In the genomic region with DNA sequence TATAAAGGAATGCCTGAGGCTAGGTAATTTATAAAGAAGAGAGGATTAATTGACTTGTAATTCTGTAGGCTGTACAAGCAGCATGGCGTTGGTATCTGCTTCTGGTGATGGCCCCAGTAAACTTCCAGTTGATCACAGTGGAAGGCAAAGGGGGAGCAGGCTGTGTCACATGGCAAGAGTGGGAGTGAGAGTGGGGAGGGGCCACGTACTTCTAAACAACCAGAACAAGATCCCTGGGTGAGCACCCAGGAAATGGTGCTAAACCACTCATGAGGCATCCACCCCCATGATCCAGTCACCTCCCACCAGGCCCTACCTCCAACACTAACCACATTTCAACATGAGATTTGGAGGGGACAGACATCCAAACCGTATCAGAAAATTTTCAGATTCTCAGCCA, we compare ENCODE assay signal across 35 cellular contexts. TPM values are rescaled to one million over a fixed set of nuclear protein-coding genes. Genes with fewer than 3 reads are reported as not detected.
DNase-seq lines count a peak whose midpoint lies in the region; ATAC-seq, FAIRE-seq and TF ChIP-seq lines count a peak whose summit lies in the region.
"Had no signal": no experiment of that assay in that cellular context is flagged by ENCODE, and none has a peak within 500 bp of the region (broad histone marks: within the 10 kb centered on the region; RNA-seq: fewer than 3 reads in every experiment).

No MANE protein-coding gene starts in this region.

- no peak overlapping the region for H2BK120ac ChIP-seq in H1 (replicated peaks; ENCODE audit: low read depth, low read length)

- peaks cover 6% of the 10 kb centered on the region; the same call in 1 of the 2 replicates for H3K79me1 ChIP-seq in H1 (ENCODE audit: low read depth, low read length)

- H3K18ac ChIP-seq in H1 (ENCODE audit: extremely low read depth, low read length): no peak overlapping the region

- H3K9ac ChIP-seq in H1 (replicated peaks in 1 of 4; ENCODE audit: extremely low read depth in 1 of 4, low read depth in 3 of 4, low read length in 3 of 4): no peak overlapping the region
- H3K9ac ChIP-seq: BLaER1 had no signal

- H3K27ac Mint-ChIP-seq in nephron progenitor cell (peak overlapping the region; percentile 88), T-helper 17 cell (no peak overlapping the region), immature natural killer cell (no peak overlapping the region)
- H3K27ac Mint-ChIP-seq: naive thymus-derived CD8-positive, alpha-beta T cell had no signal

- peaks cover 0 to 5% of the 10 kb centered on the region in 2 experiments for H4K20me1 ChIP-seq in H1 (replicated peaks in 1 of 2; ENCODE audit: control insufficient read depth in 1 of 2, insufficient read depth in 2 of 2, low read length in 2 of 2)

- peaks cover 0 to 63% of the 10 kb centered on the region in 2 experiments; a peak in 2 of 4 replicates for H3K79me2 ChIP-seq in H1 (ENCODE audit: control insufficient read depth in 1 of 2, insufficient read depth in 2 of 2, low read length in 2 of 2)

- intact Hi-C loops in body of pancreas (cut with DNase I): no loop called here

- no peak overlapping the region for H3K14ac ChIP-seq in H1 (ENCODE audit: insufficient read length)

- H3K9me3 Mint-ChIP-seq in nephron progenitor cell: peaks cover 48% of the 10 kb centered on the region
- peaks cover 0 to 2% (median 0%) of the 10 kb centered on the region in 6 donors for H3K9me3 Mint-ChIP-seq in immature natural killer cell

- H2AK5ac ChIP-seq in H1 (ENCODE audit: low read depth, low read length): 0 out of 2 replicates have a peak overlapping the region, but pooled peaks have one; percentile 56

- H4K91ac ChIP-seq in H1 (replicated peaks; ENCODE audit: insufficient read length, low read length): no peak overlapping the region

- H3K27me3 ChIP-seq in H1 (replicated peaks in 1 of 4; ENCODE audit: control insufficient read depth in 3 of 4, extremely low read depth in 1 of 4, insufficient read depth in 3 of 4, low read length in 3 of 4) (no peaks in the 10 kb centered on the region), body of pancreas (no peaks in the 10 kb centered on the region)
- H3K27me3 ChIP-seq: BLaER1, esophagus muscularis mucosa had no signal

- H2BK12ac ChIP-seq in H1 (ENCODE audit: low read depth, low read length): no peak overlapping the region

- WGBS in H1 (ENCODE audit: extremely low coverage in 1 of 2, insufficient coverage in 1 of 2, insufficient read length in 1 of 2, insufficient replicate concordance in 2 of 2, low coverage in 1 of 2, low lambda C conversion rate in 2 of 2, missing lambda C conversion rate in 1 of 2), 2 experiments: 93% methylated on average over 3 of the region's 3 CpGs; no CpG with 5 or more reads in 1 of the 2 experiments
- 71 to 83% methylated on average over 3 of the region's 3 CpGs for WGBS in body of pancreas, 2 donors

- H3K27me3 Mint-ChIP-seq in nephron progenitor cell (ENCODE audit: low read depth, poor library complexity): no peaks in the 10 kb centered on the region
- peaks cover 10% of the 10 kb centered on the region for H3K27me3 Mint-ChIP-seq in T-helper 17 cell
- H3K27me3 Mint-ChIP-seq in immature natural killer cell (ENCODE audit: low read depth in 3 of 3): peaks cover 0 to 4% (median 2%) of the 10 kb centered on the region in 3 donors

- TF ChIP-seq CTCF in H1 (IDR thresholded peaks at IDR 0.05; ENCODE audit: control extremely low read depth in 1 of 3, insufficient read depth in 1 of 3, low read depth in 1 of 3, low read length in 3 of 3) (no peak), nephron progenitor cell (IDR thresholded peaks at IDR 0.05) (no peak), body of pancreas (IDR thresholded peaks at IDR 0.05) (no peak)

- H3K36me3 Mint-ChIP-seq in nephron progenitor cell (ENCODE audit: low read depth) (peaks cover 93% of the 10 kb centered on the region), T-helper 17 cell (ENCODE audit: low read depth) (no peaks in the 10 kb centered on the region), immature natural killer cell (no peaks in the 10 kb centered on the region)
- H3K36me3 Mint-ChIP-seq: naive thymus-derived CD8-positive, alpha-beta T cell had no signal

- H3K56ac ChIP-seq in H1 (replicated peaks; ENCODE audit: insufficient read length, low read depth, low read length): no peak overlapping the region

- no peak overlapping the region for H4K8ac ChIP-seq in H1 (ENCODE audit: extremely low read depth, insufficient read depth, low read length)

- peaks cover 0 to 3% (median 1%) of the 10 kb centered on the region in 4 experiments; a peak in 2 of 8 replicates for H3K36me3 ChIP-seq in H1 (ENCODE audit: control insufficient read depth in 2 of 4, insufficient read depth in 4 of 4, low read length in 3 of 4)
- H3K36me3 ChIP-seq in body of pancreas (replicated peaks in 1 of 2; ENCODE audit: insufficient read depth in 1 of 2, low read depth in 2 of 2): no peaks in the 10 kb centered on the region

- H3K9me3 ChIP-seq in H1 (ENCODE audit: insufficient read depth in 2 of 2, low read depth in 1 of 2, low read length in 1 of 2): no peaks in the 10 kb centered on the region
- H3K9me3 ChIP-seq in T-helper 17 cell (ENCODE audit: control insufficient read depth, low read length, poor library complexity, severe bottlenecking): no peaks in the 10 kb centered on the region
- H3K9me3 ChIP-seq in body of pancreas: no peaks in the 10 kb centered on the region
- H3K9me3 ChIP-seq: esophagus muscularis mucosa, left ventricle myocardium inferior had no signal

- TF ChIP-seq POLR2A in H1 (IDR thresholded peaks at IDR 0.05; ENCODE audit: control extremely low read depth in 1 of 2, low read depth in 2 of 2, low read length in 2 of 2) (no peak), body of pancreas (IDR thresholded peaks at IDR 0.05) (no peak)

- H2BK20ac ChIP-seq in H1 (ENCODE audit: low read length): no peak overlapping the region

- CTCF ChIA-PET in H1 (lab: Charles Lee; ENCODE audit: partially characterized antibody): no interaction called here

- H3K4me3 ChIP-seq in H1 (ENCODE audit: extremely low read depth in 1 of 4, insufficient read depth in 2 of 4, low read depth in 3 of 4, low read length in 4 of 4): no peak overlapping the region
- no peak overlapping the region for H3K4me3 ChIP-seq in body of pancreas
- H3K4me3 ChIP-seq: BLaER1, esophagus muscularis mucosa, left ventricle myocardium inferior had no signal

- H3K4ac ChIP-seq in H1 (replicated peaks; ENCODE audit: insufficient read length, low read depth, low read length): no peak overlapping the region

- peaks cover 0 to 4% (median under 1%) of the 10 kb centered on the region in 4 experiments; a peak in 3 of 7 replicates for H3K4me1 ChIP-seq in H1 (replicated peaks in 1 of 4; ENCODE audit: control insufficient read depth in 3 of 4, insufficient read depth in 4 of 4, low read length in 3 of 4)
- H3K4me1 ChIP-seq in body of pancreas: peaks cover 20% of the 10 kb centered on the region
- H3K4me1 ChIP-seq: BLaER1, left ventricle myocardium inferior had no signal

- H4K5ac ChIP-seq in H1 (ENCODE audit: insufficient read length, low read depth, low read length): no peak overlapping the region

- POLR2A ChIA-PET in H1 (lab: Charles Lee; ENCODE audit: partially characterized antibody): no interaction called here

- no peak for ATAC-seq in T-helper 17 cell
- ATAC-seq in body of pancreas: no peak
- ATAC-seq: naive thymus-derived CD8-positive, alpha-beta T cell had no signal

- H2BK5ac ChIP-seq in H1 (ENCODE audit: low read depth, low read length): no peak overlapping the region

- H3K4me3 Mint-ChIP-seq in nephron progenitor cell (no peak overlapping the region), T-helper 17 cell (no peak overlapping the region), immature natural killer cell (no peak overlapping the region)
- H3K4me3 Mint-ChIP-seq: naive thymus-derived CD8-positive, alpha-beta T cell had no signal

- no peak overlapping the region for H2AFZ ChIP-seq in H1 (ENCODE audit: low read length)

- H3K23me2 ChIP-seq in H1 (ENCODE audit: low read depth, low read length): no peaks in the 10 kb centered on the region

- FAIRE-seq in H1 (lab: Jason Lieb, UNC): no peak
- FAIRE-seq: frontal cortex, G401.6 had no signal

- H3K27ac ChIP-seq in H1 (ENCODE audit: low read depth, low read length) (no peak overlapping the region), body of pancreas (no peak overlapping the region)
- H3K27ac ChIP-seq: BLaER1, esophagus muscularis mucosa, left ventricle myocardium inferior, WERI-Rb-1 had no signal

- H3K4me1 Mint-ChIP-seq in nephron progenitor cell: peaks cover 20% of the 10 kb centered on the region
- H3K4me1 Mint-ChIP-seq in T-helper 17 cell: no peaks in the 10 kb centered on the region
- H3K4me1 Mint-ChIP-seq in immature natural killer cell: no peaks in the 10 kb centered on the region
- H3K4me1 Mint-ChIP-seq: naive thymus-derived CD8-positive, alpha-beta T cell had no signal

- peak overlapping the region; percentile 25; the same call in 1 of the 2 replicates for H2BK15ac ChIP-seq in H1 (ENCODE audit: low read length)

- no peak for TF ChIP-seq RAD21 in H1 (IDR thresholded peaks at IDR 0.05 in 1 of 2, conservative IDR thresholded peaks at IDR 0.05 in 1 of 2; ENCODE audit: low read depth in 2 of 2, low read length in 2 of 2)

- H3K4me2 ChIP-seq in H1 (ENCODE audit: insufficient read depth in 1 of 2, low read depth in 2 of 2, low read length in 2 of 2): no peak overlapping the region
- H3K4me2 ChIP-seq: BLaER1 had no signal

- DNase-seq in EL: peak; percentile 37
- DNase-seq in NCI-H146 treated with DMSO at 0.1 percent for 48 hours (lab: John Stamatoyannopoulos, UW; ENCODE audit: unreplicated experiment): peak; percentile 19
- no peak for DNase-seq in H1 (ENCODE audit: low read depth in 1 of 2, low spot score in 2 of 2)
- DNase-seq in nephron progenitor cell: no peak
- DNase-seq in T-helper 17 cell: no peak
- DNase-seq in stimulated activated CD4-positive, alpha-beta T cell treated with anti-CD3 and anti-CD28 coated beads, Interleukin-15, amount 100 ng/mL, for 24 hours: no peak
- DNase-seq in body of pancreas: no peak
- no peak for DNase-seq in immature natural killer cell
- DNase-seq: ACHN; activated CD4-positive, alpha-beta T cell treated with anti-CD3 and anti-CD28 coated beads, Interleukin-2, amount 50 U/mL, for 1 hour; activated CD8-positive, alpha-beta memory T cell treated with anti-CD3 and anti-CD28 coated beads, Interleukin-2, amount 50 U/mL, for 4 hours; activated naive CD4-positive, alpha-beta T cell treated with anti-CD3 and anti-CD28 coated beads, Interleukin-2, amount 50 U/mL, for 16 hours; anterior cingulate cortex; DMS153; hippocampal formation; Karpas-422; left ventricle myocardium inferior; midbrain; naive thymus-derived CD8-positive, alpha-beta T cell; NCI-H1694 treated with DMSO at 0.1 percent for 48 hours; NCI-H2171 treated with DMSO at 0.1 percent for 48 hours; NCI-H526; retina; SHP77; stimulated activated CD4-positive, alpha-beta T cell treated with anti-CD3 and anti-CD28 coated beads, Interleukin-2, amount 100 ng/mL, for 48 hours; T-helper 9 cell; trophoblast cell; WERI-Rb-1 had no signal

- no peak overlapping the region for H3K23ac ChIP-seq in H1 (ENCODE audit: insufficient read length)

- no peak for TF ChIP-seq EP300 in H1 (IDR thresholded peaks at IDR 0.05; ENCODE audit: borderline replicate concordance in 1 of 2, low read depth in 2 of 2, low read length in 2 of 2)

RNA-seq across cellular contexts. Expression of a gene that starts 3.0 kb away (rescaled TPM):
- total RNA-seq in H1 (2021; fragmentation: NEBNext Ultra II Directional; extraction: Animal tissue kit (Norgen Biotek cat#: 25700)): not detected in 2 replicates
- polyA plus RNA-seq in H1 (2011; rRNA removed) (not detected in 2 replicates), immature natural killer cell (not detected)
- not detected for polyA plus RNA-seq in H1 (2011; cell fraction: cytosol; rRNA removed)
- polyA plus RNA-seq in H1 (2011; cell fraction: nucleus; rRNA removed): not detected
- polyA plus RNA-seq in H1 (2012, experiment 1 of 2): 0.11 TPM in 1 of 4 replicates, not detected in the others
- not detected for polyA plus RNA-seq in H1 (2012, experiment 2 of 2)
- polyA plus RNA-seq in H1 (2013, experiment 1 of 2): not detected
- polyA plus RNA-seq in H1 (2013, experiment 2 of 2): not detected
- polyA minus RNA-seq in H1 (2011; rRNA and poly(A)+ RNA removed): not detected in 2 replicates
- polyA minus RNA-seq in H1 (2011; cell fraction: cytosol; rRNA and poly(A)+ RNA removed): not detected
- polyA minus RNA-seq in H1 (2011; cell fraction: nucleus; rRNA and poly(A)+ RNA removed): not detected
- total RNA-seq in T-helper 17 cell (not detected), body of pancreas (not detected)
- total RNA-seq: cardiac septum; esophagus muscularis mucosa; frontal cortex; H4; left ventricle myocardium inferior; naive thymus-derived CD8-positive, alpha-beta T cell; omental fat pad had no signal
- polyA plus RNA-seq: naive thymus-derived CD8-positive, alpha-beta T cell had no signal

RNA-seq across cellular contexts. Expression of a gene that starts 37.2 kb away (rescaled TPM):
- 97.9 and 104 TPM in 2 replicates for total RNA-seq in H1 (2021; fragmentation: NEBNext Ultra II Directional; extraction: Animal tissue kit (Norgen Biotek cat#: 25700))
- polyA plus RNA-seq in H1 (2011; rRNA removed): 24.7 and 29.6 TPM in 2 replicates
- polyA plus RNA-seq in H1 (2011; cell fraction: cytosol; rRNA removed): 29.0 TPM
- polyA plus RNA-seq in H1 (2011; cell fraction: nucleus; rRNA removed): 68.0 TPM
- 56.1 to 128 TPM (median 79.3 TPM) in 4 replicates for polyA plus RNA-seq in H1 (2012, experiment 1 of 2)
- polyA plus RNA-seq in H1 (2012, experiment 2 of 2): 25.3 TPM
- 65.6 TPM for polyA plus RNA-seq in H1 (2013, experiment 1 of 2)
- polyA plus RNA-seq in H1 (2013, experiment 2 of 2): 69.0 TPM
- polyA minus RNA-seq in H1 (2011; rRNA and poly(A)+ RNA removed): 87.0 and 138 TPM in 2 replicates
- 81.0 TPM for polyA minus RNA-seq in H1 (2011; cell fraction: cytosol; rRNA and poly(A)+ RNA removed)
- polyA minus RNA-seq in H1 (2011; cell fraction: nucleus; rRNA and poly(A)+ RNA removed): 137 TPM
- total RNA-seq in T-helper 17 cell: under 1 TPM; 0.76 to 0.87 TPM
- total RNA-seq in body of pancreas: 10 to 100 TPM; 89.5 to 93.6 TPM
- polyA plus RNA-seq in immature natural killer cell: under 1 TPM; 0.09 to 0.72 (median 0.22) TPM

Comparison
In these comparisons a context has a peak if more than half of its experiments do, and no peak if none do; other contexts are left out.
1. DNase-seq: peak in EL (single experiment) and NCI-H146 treated with DMSO at 0.1 percent for 48 hours (single experiment); none in H1 (0 of 2), nephron progenitor cell (single experiment), T-helper 17 cell (0 of 3), stimulated activated CD4-positive, alpha-beta T cell treated with anti-CD3 and anti-CD28 coated beads, Interleukin-15, amount 100 ng/mL, for 24 hours (single experiment), body of pancreas (0 of 4) and immature natural killer cell (0 of 3).
2. RNA of a gene that starts 37.2 kb away (total RNA-seq): 97.9 to 104 TPM in H1 and 89.5 to 93.6 TPM in body of pancreas; 0.76 to 0.87 TPM in T-helper 17 cell; every median in the first group is over 10 times any median in the second.